9 cellular contexts compared by ENCODE assay signal in genomic region chr14:57189070-57189469, GRCh38.
DNase-seq lines count a peak whose midpoint lies in the region; ATAC-seq, FAIRE-seq and TF ChIP-seq lines count a peak whose summit lies in the region.
"Had no signal": no experiment of that assay in that cellular context is flagged by ENCODE, and none has a peak within 500 bp of the region (broad histone marks: within the 10 kb centered on the region; RNA-seq: fewer than 3 reads in every experiment).

No MANE protein-coding gene starts in this region.

- peak; percentile 44 to 45 for DNase-seq in cardiac muscle cell (ENCODE audit: low read depth in 1 of 2, low spot score in 1 of 2)
- no peak for DNase-seq in left ventricle myocardium superior
- peak; percentile 3 for DNase-seq in NCI-H460 (ENCODE audit: extremely low read depth, low read depth)
- DNase-seq in H1 (ENCODE audit: low read depth in 1 of 2, low spot score in 2 of 2) = no peak
- no peak for DNase-seq in upper lobe of right lung
- DNase-seq in stimulated activated CD4-positive, alpha-beta T cell treated with anti-CD3 and anti-CD28 coated beads, Interleukin-4, amount 100 ng/mL, for 24 hours = no peak
- DNase-seq in activated naive CD4-positive, alpha-beta T cell treated with anti-CD3 and anti-CD28 coated beads, Interleukin-2, amount 50 U/mL, for 16 hours = no peak
- DNase-seq: activated gamma-delta T cell treated with Interleukin-2 at 50 U/mL for 16 hours had no signal

- no peak overlapping the region for H2BK120ac ChIP-seq in H1 (replicated peaks; ENCODE audit: low read depth, low read length)

- H3K36me3 ChIP-seq in cardiac muscle cell (no peaks in the 10 kb centered on the region), H1 (ENCODE audit: control insufficient read depth in 2 of 4, insufficient read depth in 4 of 4, low read length in 3 of 4) (no peaks in the 10 kb centered on the region), upper lobe of right lung (no peaks in the 10 kb centered on the region)

- no peak overlapping the region for H3K14ac ChIP-seq in H1 (ENCODE audit: insufficient read length)

- CTCF ChIA-PET in H1 (lab: Charles Lee; ENCODE audit: partially characterized antibody) = interaction anchor here (0.6 to 1.6 kb wide), 4 partner anchors 19 to 708 kb away, joined by 3 to 4 read pairs (median 4); no protein-coding TSS in a partner anchor

- no peak overlapping the region for H2BK5ac ChIP-seq in H1 (ENCODE audit: low read depth, low read length)

- peak; percentile 9 for TF ChIP-seq CTCF in cardiac muscle cell (IDR thresholded peaks at IDR 0.05; ENCODE audit: low read depth, low read length)
- TF ChIP-seq CTCF in H1 (IDR thresholded peaks at IDR 0.05; ENCODE audit: control extremely low read depth in 1 of 3, insufficient read depth in 1 of 3, low read depth in 1 of 3, low read length in 3 of 3) = peak in 2 of 3 experiments; percentile 13 to 41; a peak in 2 of 4 replicates
- TF ChIP-seq CTCF in upper lobe of right lung (IDR thresholded peaks at IDR 0.05) = no peak

- H3K23ac ChIP-seq in H1 (ENCODE audit: insufficient read length) = no peak overlapping the region

- H3K27me3 ChIP-seq in cardiac muscle cell (no peaks in the 10 kb centered on the region), H1 (replicated peaks in 1 of 4; ENCODE audit: control insufficient read depth in 3 of 4, extremely low read depth in 1 of 4, insufficient read depth in 3 of 4, low read length in 3 of 4) (peaks cover 0 to 1% (median 0%) of the 10 kb centered on the region in 4 experiments; a peak in 1 of 7 replicates), upper lobe of right lung (no peaks in the 10 kb centered on the region)

- TF ChIP-seq POLR2A in H1 (IDR thresholded peaks at IDR 0.05; ENCODE audit: control extremely low read depth in 1 of 2, low read depth in 2 of 2, low read length in 2 of 2) = no peak

- H2BK15ac ChIP-seq in H1 (ENCODE audit: low read length) = no peak overlapping the region

- H2BK20ac ChIP-seq in H1 (ENCODE audit: low read length) = no peak overlapping the region

- ATAC-seq in left ventricle myocardium superior (no peak), upper lobe of right lung (peak; percentile 53), HG02571 (IDR thresholded peaks at IDR 0.05; ENCODE audit: unreplicated experiment) (no peak)

- POLR2A ChIA-PET in H1 (lab: Charles Lee; ENCODE audit: partially characterized antibody) = no interaction called here

- H3K18ac ChIP-seq in H1 (ENCODE audit: extremely low read depth, low read length) = no peak overlapping the region

- no peak overlapping the region for H3K9ac ChIP-seq in H1 (replicated peaks in 1 of 4; ENCODE audit: extremely low read depth in 1 of 4, low read depth in 3 of 4, low read length in 3 of 4)

- H2BK12ac ChIP-seq in H1 (ENCODE audit: low read depth, low read length) = no peak overlapping the region

- H3K4me1 ChIP-seq in cardiac muscle cell (ENCODE audit: low read depth) (no peaks in the 10 kb centered on the region), H1 (replicated peaks in 1 of 4; ENCODE audit: control insufficient read depth in 3 of 4, insufficient read depth in 4 of 4, low read length in 3 of 4) (no peaks in the 10 kb centered on the region; a peak in 1 of 7 replicates), upper lobe of right lung (no peaks in the 10 kb centered on the region)

- WGBS in H1 (ENCODE audit: extremely low coverage in 1 of 2, insufficient coverage in 1 of 2, insufficient read length in 1 of 2, insufficient replicate concordance in 2 of 2, low coverage in 1 of 2, low lambda C conversion rate in 2 of 2, missing lambda C conversion rate in 1 of 2), 2 experiments = 86% methylated on average over 7 of the region's 7 CpGs; no CpG with 5 or more reads in 1 of the 2 experiments

- no peak overlapping the region for H3K56ac ChIP-seq in H1 (replicated peaks; ENCODE audit: insufficient read length, low read depth, low read length)

- peak; percentile 66 for FAIRE-seq in H1 (lab: Jason Lieb, UNC)

- H3K9me3 ChIP-seq in cardiac muscle cell (ENCODE audit: low read depth) (no peaks in the 10 kb centered on the region), H1 (ENCODE audit: insufficient read depth in 2 of 2, low read depth in 1 of 2, low read length in 1 of 2) (no peaks in the 10 kb centered on the region), upper lobe of right lung (no peaks in the 10 kb centered on the region)

- intact Hi-C loops in left ventricle myocardium superior (cut with micrococcal nuclease) = no loop called here
- intact Hi-C loops in upper lobe of right lung (cut with DNase I) = no loop called here

- H3K4me2 ChIP-seq in H1 (ENCODE audit: insufficient read depth in 1 of 2, low read depth in 2 of 2, low read length in 2 of 2) = no peak overlapping the region

- no peaks in the 10 kb centered on the region; a peak in 1 of 4 replicates for H3K79me2 ChIP-seq in H1 (ENCODE audit: control insufficient read depth in 1 of 2, insufficient read depth in 2 of 2, low read length in 2 of 2)

- TF ChIP-seq RAD21 in H1 (IDR thresholded peaks at IDR 0.05 in 1 of 2, conservative IDR thresholded peaks at IDR 0.05 in 1 of 2; ENCODE audit: low read depth in 2 of 2, low read length in 2 of 2) = peak; percentile 71

- H3K23me2 ChIP-seq in H1 (ENCODE audit: low read depth, low read length) = no peaks in the 10 kb centered on the region

- no peak overlapping the region for H3K4ac ChIP-seq in H1 (replicated peaks; ENCODE audit: insufficient read length, low read depth, low read length)

- H4K91ac ChIP-seq in H1 (replicated peaks; ENCODE audit: insufficient read length, low read length) = no peak overlapping the region

- H3K79me1 ChIP-seq in H1 (ENCODE audit: low read depth, low read length) = no peaks in the 10 kb centered on the region

- no peak overlapping the region for H2AFZ ChIP-seq in H1 (ENCODE audit: low read length)

- no peak for TF ChIP-seq EP300 in H1 (IDR thresholded peaks at IDR 0.05; ENCODE audit: borderline replicate concordance in 1 of 2, low read depth in 2 of 2, low read length in 2 of 2)

- H3K4me3 ChIP-seq in cardiac muscle cell (no peak overlapping the region), H1 (ENCODE audit: extremely low read depth in 1 of 4, insufficient read depth in 2 of 4, low read depth in 3 of 4, low read length in 4 of 4) (no peak overlapping the region), upper lobe of right lung (no peak overlapping the region)

- H4K5ac ChIP-seq in H1 (ENCODE audit: insufficient read length, low read depth, low read length) = no peak overlapping the region

- H3K27ac ChIP-seq in cardiac muscle cell = no peak overlapping the region
- no peak overlapping the region for H3K27ac ChIP-seq in H1 (ENCODE audit: low read depth, low read length)
- H3K27ac ChIP-seq in upper lobe of right lung = no peak overlapping the region

- no peaks in the 10 kb centered on the region for H4K20me1 ChIP-seq in H1 (replicated peaks in 1 of 2; ENCODE audit: control insufficient read depth in 1 of 2, insufficient read depth in 2 of 2, low read length in 2 of 2)

- no peak overlapping the region for H2AK5ac ChIP-seq in H1 (ENCODE audit: low read depth, low read length)

- H4K8ac ChIP-seq in H1 (ENCODE audit: extremely low read depth, insufficient read depth, low read length) = no peak overlapping the region

TF ChIP-seq in H1, 55 proteins besides CTCF, POLR2A, EP300 and RAD21 (continues in another document):
- TF ChIP-seq CHD1 (IDR thresholded peaks at IDR 0.05; ENCODE audit: low read depth, low read length) (no peak), HDAC2 (IDR thresholded peaks at IDR 0.05; ENCODE audit: borderline replicate concordance in 1 of 2, low read depth in 2 of 2, low read length in 2 of 2) (no peak), NANOG (IDR thresholded peaks at IDR 0.05; ENCODE audit: insufficient read depth, low read depth, low read length, poor library complexity, severe bottlenecking) (no peak), CEBPB (IDR thresholded peaks at IDR 0.05; ENCODE audit: low read depth, low read length) (no peak), GABPA (IDR thresholded peaks at IDR 0.05; ENCODE audit: borderline replicate concordance, insufficient read depth, low read length) (no peak)

Comparison
In these comparisons a context has a peak if more than half of its experiments do, and no peak if none do; other contexts are left out.
1. DNase-seq: peak in cardiac muscle cell (2 of 2) and NCI-H460 (single experiment); none in left ventricle myocardium superior (single experiment), H1 (0 of 2), upper lobe of right lung (single experiment), stimulated activated CD4-positive, alpha-beta T cell treated with anti-CD3 and anti-CD28 coated beads, Interleukin-4, amount 100 ng/mL, for 24 hours (single experiment) and activated naive CD4-positive, alpha-beta T cell treated with anti-CD3 and anti-CD28 coated beads, Interleukin-2, amount 50 U/mL, for 16 hours (single experiment).